ENCODE assay signal across 8 cellular contexts in genomic region chr17:28318759-28319660, GRCh38. TPM values are rescaled to one million over a fixed set of nuclear protein-coding genes. Genes with fewer than 3 reads are reported as not detected.
DNase-seq lines count a peak whose midpoint lies in the region; ATAC-seq and TF ChIP-seq lines count a peak whose summit lies in the region.

TSS of gene TMEM97 (plus strand) at chr17:28319200. CDS start at chr17:28319240, 40 bp downstream.

- H3K9me3 Mint-ChIP-seq in activated naive CD8-positive, alpha-beta T cell treated with anti-CD3 and anti-CD28 coated beads, Interleukin-2, amount 50 U/mL, for 24 hours = no peaks in the 10 kb centered on the region
- H3K9me3 Mint-ChIP-seq in type B pancreatic cell = no peaks in the 10 kb centered on the region

- DNase-seq in GM13976 (ENCODE audit: low spot score) = peak; percentile 98
- DNase-seq in NCI-H1436 treated with DMSO at 0.1 percent for 48 hours (lab: John Stamatoyannopoulos, UW) = peak; percentile 95
- peak; percentile 89 for DNase-seq in T follicular helper cell (ENCODE audit: low read depth)
- peak; percentile 96 for DNase-seq in activated naive CD8-positive, alpha-beta T cell treated with anti-CD3 and anti-CD28 coated beads, Interleukin-2, amount 50 U/mL, for 24 hours
- peak; percentile 96 for DNase-seq in cardiac septum (ENCODE audit: low spot score)
- DNase-seq in pons (ENCODE audit: low spot score) = peak; percentile 96
- peak; percentile 96 for DNase-seq in type B pancreatic cell (ENCODE audit: extremely low spot score, unreplicated experiment)

- H3K4me3 Mint-ChIP-seq in activated naive CD8-positive, alpha-beta T cell treated with anti-CD3 and anti-CD28 coated beads, Interleukin-2, amount 50 U/mL, for 24 hours = peak within 1 kb of the TSS; percentile 93
- H3K4me3 Mint-ChIP-seq in type B pancreatic cell = peak within 1 kb of the TSS; percentile 97

- H3K36me3 Mint-ChIP-seq in activated naive CD8-positive, alpha-beta T cell treated with anti-CD3 and anti-CD28 coated beads, Interleukin-2, amount 50 U/mL, for 24 hours (ENCODE audit: low read depth) = peaks cover 16% of the 10 kb centered on the region
- H3K36me3 Mint-ChIP-seq in type B pancreatic cell = peaks cover 6% of the 10 kb centered on the region

- intact Hi-C loops in cardiac septum (cut with DNase I) = no loop called here

- peaks cover 34% of the 10 kb centered on the region for H3K4me1 Mint-ChIP-seq in activated naive CD8-positive, alpha-beta T cell treated with anti-CD3 and anti-CD28 coated beads, Interleukin-2, amount 50 U/mL, for 24 hours
- peaks cover 37% of the 10 kb centered on the region for H3K4me1 Mint-ChIP-seq in type B pancreatic cell (ENCODE audit: unreplicated experiment)

- ATAC-seq in HG02852 (IDR thresholded peaks at IDR 0.05; ENCODE audit: unreplicated experiment) = peak; percentile 95
- ATAC-seq in activated naive CD8-positive, alpha-beta T cell treated with anti-CD3 and anti-CD28 coated beads, Interleukin-2, amount 50 U/mL, for 24 hours = peak; percentile 99

- peak within 1 kb of the TSS; percentile 89 for H3K27ac Mint-ChIP-seq in activated naive CD8-positive, alpha-beta T cell treated with anti-CD3 and anti-CD28 coated beads, Interleukin-2, amount 50 U/mL, for 24 hours
- H3K27ac Mint-ChIP-seq in type B pancreatic cell = peak within 1 kb of the TSS; percentile 75

- in situ Hi-C loops in GM13976 (cut with MboI; ENCODE audit: low sequenced_read_pairs, unreplicated experiment) = no loop called here

- TF ChIP-seq CTCF in GM13976 (IDR thresholded peaks at IDR 0.05; ENCODE audit: borderline replicate concordance, control extremely low read depth, extremely low read depth, insufficient read depth, missing control alignments) (no peak), type B pancreatic cell (conservative IDR thresholded peaks at IDR 0.05) (peak; percentile 10)

- H3K27me3 Mint-ChIP-seq in activated naive CD8-positive, alpha-beta T cell treated with anti-CD3 and anti-CD28 coated beads, Interleukin-2, amount 50 U/mL, for 24 hours = peaks cover 1% of the 10 kb centered on the region
- H3K27me3 Mint-ChIP-seq in type B pancreatic cell = no peaks in the 10 kb centered on the region

RNA-seq across cellular contexts. Expression of gene TMEM97, which starts in this region (rescaled TPM):
- 3.9 TPM for total RNA-seq in cardiac septum
- 43.0 and 99.9 TPM in 2 replicates for total RNA-seq in type B pancreatic cell (ENCODE audit: low replicate concordance)

Comparison
In these comparisons a context has a peak if more than half of its experiments do, and no peak if none do; other contexts are left out.
1. Peak in every context shown above with its lines: DNase-seq and ATAC-seq.